ENCODE assay signal across 9 cellular contexts in genomic region chr7:134693256-134693655, GRCh38. TPM values are rescaled to one million over a fixed set of nuclear protein-coding genes. Genes with fewer than 3 reads are reported as not detected.
DNase-seq lines count a peak whose midpoint lies in the region; ATAC-seq and TF ChIP-seq lines count a peak whose summit lies in the region.
"Had no signal": no experiment of that assay in that cellular context is flagged by ENCODE, and none has a peak within 500 bp of the region (broad histone marks: within the 10 kb centered on the region; RNA-seq: fewer than 3 reads in every experiment).

No MANE protein-coding gene starts in this region.

- no peak overlapping the region for H4K8ac ChIP-seq in trophoblast cell (ENCODE audit: low read depth, low read length)

- H3K4me1 ChIP-seq in lung (ENCODE audit: control insufficient read depth in 2 of 2, insufficient read depth in 2 of 2, low read length in 2 of 2) (peaks cover 0 to 7% of the 10 kb centered on the region in 2 donors), trophoblast cell (ENCODE audit: control insufficient read depth in 1 of 2, insufficient read depth in 2 of 2, low read length in 2 of 2) (peaks cover 9 to 11% of the 10 kb centered on the region in 2 experiments), BE2C (no peaks in the 10 kb centered on the region)

- H3K27me3 ChIP-seq in lung (ENCODE audit: control insufficient read depth, insufficient read depth), result no peaks in the 10 kb centered on the region
- no peaks in the 10 kb centered on the region for H3K27me3 ChIP-seq in trophoblast cell (ENCODE audit: insufficient read depth, low read length)
- peaks cover 9% of the 10 kb centered on the region; the same call in 1 of the 2 replicates for H3K27me3 ChIP-seq in BE2C

- H3K4ac ChIP-seq in trophoblast cell (ENCODE audit: low read depth, low read length), result no peak overlapping the region

- ATAC-seq in lung (ENCODE audit: insufficient read depth, low FRiP score), result peak; percentile 38
- ATAC-seq in HG03095 (IDR thresholded peaks at IDR 0.05; ENCODE audit: unreplicated experiment), result no peak

- H2BK120ac ChIP-seq in trophoblast cell (ENCODE audit: insufficient read depth, low read length, poor library complexity), result no peak overlapping the region

- H4K12ac ChIP-seq in trophoblast cell (ENCODE audit: low read depth, low read length), result no peak overlapping the region

- H3K36me3 ChIP-seq in lung (ENCODE audit: control insufficient read depth in 2 of 2, insufficient read depth in 2 of 2, low read length in 2 of 2) (no peaks in the 10 kb centered on the region), trophoblast cell (ENCODE audit: control insufficient read depth in 1 of 2, insufficient read depth in 2 of 2, low read length in 2 of 2) (no peaks in the 10 kb centered on the region), BE2C (no peaks in the 10 kb centered on the region)

- H3K79me1 ChIP-seq in trophoblast cell (ENCODE audit: low read length), result peaks cover 12% of the 10 kb centered on the region

- no peak overlapping the region for H3K18ac ChIP-seq in trophoblast cell (ENCODE audit: low read length)

- H4K91ac ChIP-seq in trophoblast cell (ENCODE audit: low read depth, low read length), result no peak overlapping the region

- WGBS in lung, 2 donors, result 87 to 95% methylated on average over 4 of the region's 4 CpGs
- WGBS in trophoblast cell (ENCODE audit: extremely low coverage, insufficient coverage, insufficient read length), result no CpG with 5 or more reads among the region's 4 CpGs

- H2AFZ ChIP-seq in trophoblast cell (ENCODE audit: insufficient read depth, low read length, poor library complexity), result no peak overlapping the region

- TF ChIP-seq CTCF in astrocyte of the cerebellum (IDR thresholded peaks at IDR 0.05; ENCODE audit: low read depth, low read length, missing control alignments) (no peak), lung (IDR thresholded peaks at IDR 0.05; ENCODE audit: control extremely low read depth, extremely low read depth) (no peak), BE2C (IDR thresholded peaks at IDR 0.05; ENCODE audit: low read depth, low read length) (no peak)

- peak; percentile 87 for DNase-seq in A172 (ENCODE audit: low spot score)
- DNase-seq in HCEC 1CT, result peak; percentile 89
- DNase-seq in astrocyte of the cerebellum (ENCODE audit: low read depth), result peak; percentile 82
- DNase-seq in lung (ENCODE audit: low spot score), result no peak
- no peak for DNase-seq in trophoblast cell
- no peak for DNase-seq in NCI-H774 (lab: John Stamatoyannopoulos, UW)
- DNase-seq in BE2C, result no peak
- DNase-seq: NCI-H1694 had no signal

- in situ Hi-C loops in astrocyte of the cerebellum (cut with HindIII; ENCODE audit: low sequenced_read_pairs), result loop anchor here (10.0 kb wide), 1 partner anchor 252 kb away; no protein-coding TSS in a partner anchor

- H2BK5ac ChIP-seq in trophoblast cell (ENCODE audit: low read depth, low read length, poor library complexity), result no peak overlapping the region

- H3K9ac ChIP-seq in trophoblast cell (ENCODE audit: low read length), result no peak overlapping the region

- no peak overlapping the region for H3K14ac ChIP-seq in trophoblast cell (ENCODE audit: low read length)

- no peak overlapping the region for H2BK12ac ChIP-seq in trophoblast cell (ENCODE audit: low read length)

- H3K79me2 ChIP-seq in trophoblast cell (ENCODE audit: control insufficient read depth, insufficient read depth, low read length, poor library complexity), result peaks cover 4% of the 10 kb centered on the region

- H2AK5ac ChIP-seq in trophoblast cell (ENCODE audit: low read length), result no peak overlapping the region

- H3K9me3 ChIP-seq in lung (ENCODE audit: control insufficient read depth in 2 of 2, insufficient read depth in 1 of 2, low read length in 1 of 2), result no peaks in the 10 kb centered on the region
- H3K9me3 ChIP-seq in trophoblast cell (ENCODE audit: insufficient read depth, low read depth, low read length), result no peaks in the 10 kb centered on the region
- no peaks in the 10 kb centered on the region for H3K9me3 ChIP-seq in BE2C

- H3K27ac ChIP-seq in lung (ENCODE audit: low read depth in 1 of 2, low read length in 1 of 2) (no peak overlapping the region), trophoblast cell (ENCODE audit: low read depth, low read length) (no peak overlapping the region)

- no peak overlapping the region for H3K23ac ChIP-seq in trophoblast cell (ENCODE audit: low read length)

- H3K4me3 ChIP-seq in astrocyte of the cerebellum (ENCODE audit: low read depth, low read length) (no peak overlapping the region), lung (no peak overlapping the region), trophoblast cell (ENCODE audit: low read depth, low read length) (no peak overlapping the region), BE2C (ENCODE audit: low read depth, low read length) (no peak overlapping the region)

- H3K4me2 ChIP-seq in trophoblast cell (ENCODE audit: low read length), result no peak overlapping the region

RNA-seq across cellular contexts. Expression of gene BPGM, which starts 46.6 kb away (rescaled TPM):
- total RNA-seq in A172 (2014; rRNA removed; shearing (Covaris generic)), result 17.5 and 19.6 TPM in 2 replicates
- total RNA-seq in lung, result 10 to 100 TPM; 14.3 to 59.8 TPM
- 10 to 100 TPM; 16.9 to 22.1 TPM for polyA plus RNA-seq in lung
- polyA plus RNA-seq in trophoblast cell (2013), result 21.2 and 21.3 TPM in 2 replicates
- polyA plus RNA-seq in BE2C (2012; ENCODE audit: insufficient read depth, insufficient read length, low read depth), result 30.0 TPM

Comparison
In these comparisons a context has a peak if more than half of its experiments do, and no peak if none do; other contexts are left out.
1. DNase-seq: peak in A172 (single experiment), HCEC 1CT (single experiment) and astrocyte of the cerebellum (single experiment); none in lung (single experiment), trophoblast cell (0 of 2), NCI-H774 (single experiment) and BE2C (single experiment).